ENCODE assay signal across 9 cellular contexts in the genomic region with DNA sequence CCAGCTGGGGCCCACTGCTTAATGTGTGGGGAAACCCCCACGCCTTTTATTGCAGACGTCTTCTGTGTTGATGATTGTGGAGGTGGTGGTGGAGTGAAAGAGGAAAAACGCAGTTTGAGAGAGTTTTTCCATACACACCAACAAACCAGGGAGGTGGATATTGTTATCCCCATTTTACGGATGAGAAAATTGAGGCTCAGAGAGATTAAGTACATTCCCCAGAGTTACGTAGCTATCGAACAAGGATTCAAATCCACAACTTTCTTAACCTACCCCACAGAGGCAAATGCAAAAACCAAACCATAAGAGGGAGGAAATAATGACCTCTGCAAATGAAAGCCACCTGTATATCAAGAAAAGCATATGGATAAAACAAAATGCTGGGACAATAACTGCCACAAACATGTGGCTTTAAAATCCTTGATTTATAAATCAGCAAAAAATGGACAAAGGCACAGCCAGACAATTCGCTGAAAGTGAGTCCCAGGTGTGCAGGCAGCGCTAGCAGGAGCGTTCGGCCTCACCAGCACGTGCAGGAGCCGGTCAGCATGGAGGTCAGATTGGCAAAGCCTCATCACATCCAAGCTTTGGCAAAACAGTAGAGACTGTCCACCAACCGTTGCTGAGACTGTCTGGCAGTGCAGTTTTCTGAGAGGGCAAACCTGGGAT. TPM values are rescaled to one million over a fixed set of nuclear protein-coding genes. Genes with fewer than 3 reads are reported as not detected.
DNase-seq lines count a peak whose midpoint lies in the region; ATAC-seq and TF ChIP-seq lines count a peak whose summit lies in the region.
"Had no signal": no experiment of that assay in that cellular context is flagged by ENCODE, and none has a peak within 500 bp of the region (broad histone marks: within the 10 kb centered on the region; RNA-seq: fewer than 3 reads in every experiment).

No MANE protein-coding gene starts in this region.

- intact Hi-C loops in activated B cell treated with CpG ODN at 0.5 μM for 24 hours (cut with micrococcal nuclease): loop anchor here (1.0 to 10.0 kb wide), 3 partner anchors 70 to 1058 kb away; no protein-coding TSS in a partner anchor

- DNase-seq in activated CD4-positive, alpha-beta T cell treated with anti-CD3 and anti-CD28 coated beads, Interleukin-2, amount 10 ng/mL, durations not matched to agents 7 days and 5 days: no peak
- no peak for DNase-seq in activated CD4-positive, alpha-beta T cell treated with anti-CD3 and anti-CD28 coated beads for 1 hour
- DNase-seq in activated B cell treated with CpG ODN at 0.5 μM for 24 hours (no peak), hepatocyte (ENCODE audit: low spot score) (no peak), cerebellum (ENCODE audit: low spot score) (no peak), A172 (ENCODE audit: low spot score) (no peak), GF-D8 (lab: John Stamatoyannopoulos, UW) (no peak)
- DNase-seq in stimulated activated naive B cell treated with anti-CD40 and anti-IgM and Interleukin-4, amounts not matched to agents 10 μg/mL and 1 μg/mL and 100 μg/mL, for 72 hours: no peak

- peak overlapping the region; percentile 13 for H3K27ac ChIP-seq in hepatocyte

- H3K4me3 Mint-ChIP-seq in activated CD4-positive, alpha-beta T cell treated with anti-CD3 and anti-CD28 coated beads, Interleukin-2, amount 10 ng/mL, durations not matched to agents 7 days and 5 days: peak overlapping the region; percentile 10
- peak overlapping the region; percentile 75 for H3K4me3 Mint-ChIP-seq in activated B cell treated with CpG ODN at 0.5 μM for 24 hours
- H3K4me3 Mint-ChIP-seq in stimulated activated naive B cell treated with anti-CD40 and anti-IgM and Interleukin-4, amounts not matched to agents 10 μg/mL and 1 μg/mL and 100 μg/mL, for 72 hours: peak overlapping the region; percentile 66 to 76

- no peaks in the 10 kb centered on the region for H3K9me2 ChIP-seq in hepatocyte (replicated peaks; ENCODE audit: insufficient read depth)

- CTCF ChIA-PET in activated CD4-positive, alpha-beta T cell treated with anti-CD3 and anti-CD28 coated beads, Interleukin-2, amount 10 ng/mL, durations not matched to agents 7 days and 5 days (lab: Charles Lee): interaction anchor here (0.6 to 1.7 kb wide), 4 partner anchors 9 to 336 kb away, joined by 3 to 5 read pairs (median 4); no protein-coding TSS in a partner anchor
- CTCF ChIA-PET in activated B cell treated with CpG ODN at 0.5 μM for 24 hours (lab: Charles Lee): interaction anchor here (1.2 to 1.4 kb wide), 4 partner anchors 21 to 142 kb away, joined by 4 to 5 read pairs (median 4); no protein-coding TSS in a partner anchor

- no peaks in the 10 kb centered on the region for H3K27me3 ChIP-seq in hepatocyte

- ATAC-seq in activated B cell treated with CpG ODN at 0.5 μM for 24 hours (ENCODE audit: low read depth): no peak
- no peak for ATAC-seq in stimulated activated naive B cell treated with anti-CD40 and anti-IgM and Interleukin-4, amounts not matched to agents 10 μg/mL and 1 μg/mL and 100 μg/mL, for 72 hours (replicated peaks)

- H3K9me3 ChIP-seq in hepatocyte (ENCODE audit: low read depth): no peaks in the 10 kb centered on the region

- peak overlapping the region; percentile 60 for H3K4me2 ChIP-seq in hepatocyte

- TF ChIP-seq CTCF in activated B cell treated with CpG ODN at 0.5 μM for 24 hours (IDR thresholded peaks at IDR 0.05) (no peak), hepatocyte (IDR thresholded peaks at IDR 0.05; ENCODE audit: poor library complexity) (no peak)

- no peaks in the 10 kb centered on the region for H4K20me1 ChIP-seq in hepatocyte (ENCODE audit: insufficient read depth, poor library complexity, severe bottlenecking)

- no peaks in the 10 kb centered on the region for H3K36me3 Mint-ChIP-seq in activated CD4-positive, alpha-beta T cell treated with anti-CD3 and anti-CD28 coated beads, Interleukin-2, amount 10 ng/mL, durations not matched to agents 7 days and 5 days (ENCODE audit: low read depth)
- H3K36me3 Mint-ChIP-seq in activated B cell treated with CpG ODN at 0.5 μM for 24 hours (ENCODE audit: low read depth): no peaks in the 10 kb centered on the region
- no peaks in the 10 kb centered on the region for H3K36me3 Mint-ChIP-seq in stimulated activated naive B cell treated with anti-CD40 and anti-IgM and Interleukin-4, amounts not matched to agents 10 μg/mL and 1 μg/mL and 100 μg/mL, for 72 hours

- H3K79me2 ChIP-seq in hepatocyte: no peaks in the 10 kb centered on the region

- peak overlapping the region; percentile 85 for H3K27ac Mint-ChIP-seq in activated CD4-positive, alpha-beta T cell treated with anti-CD3 and anti-CD28 coated beads, Interleukin-2, amount 10 ng/mL, durations not matched to agents 7 days and 5 days
- H3K27ac Mint-ChIP-seq in activated B cell treated with CpG ODN at 0.5 μM for 24 hours: peak overlapping the region; percentile 93
- peak overlapping the region; percentile 92 for H3K27ac Mint-ChIP-seq in stimulated activated naive B cell treated with anti-CD40 and anti-IgM and Interleukin-4, amounts not matched to agents 10 μg/mL and 1 μg/mL and 100 μg/mL, for 72 hours

- H2AFZ ChIP-seq in hepatocyte: peak overlapping the region; percentile 57

- POLR2A ChIA-PET in activated CD4-positive, alpha-beta T cell treated with anti-CD3 and anti-CD28 coated beads, Interleukin-2, amount 10 ng/mL, durations not matched to agents 7 days and 5 days (lab: Charles Lee): no interaction called here
- POLR2A ChIA-PET in activated B cell treated with CpG ODN at 0.5 μM for 24 hours (lab: Charles Lee): interaction anchor here (0.8 kb wide), 1 partner anchor 128 kb away, joined by 3 read pairs; no protein-coding TSS in a partner anchor

- H3K27me3 Mint-ChIP-seq in activated CD4-positive, alpha-beta T cell treated with anti-CD3 and anti-CD28 coated beads, Interleukin-2, amount 10 ng/mL, durations not matched to agents 7 days and 5 days: no peaks in the 10 kb centered on the region
- H3K27me3 Mint-ChIP-seq in activated B cell treated with CpG ODN at 0.5 μM for 24 hours: peaks cover 2% of the 10 kb centered on the region
- H3K27me3 Mint-ChIP-seq in stimulated activated naive B cell treated with anti-CD40 and anti-IgM and Interleukin-4, amounts not matched to agents 10 μg/mL and 1 μg/mL and 100 μg/mL, for 72 hours: no peaks in the 10 kb centered on the region

- no peaks in the 10 kb centered on the region for H3K36me3 ChIP-seq in hepatocyte (replicated peaks; ENCODE audit: insufficient read depth, low read depth)

- peaks cover 33% of the 10 kb centered on the region for H3K4me1 ChIP-seq in hepatocyte (ENCODE audit: insufficient read depth)

- no peak overlapping the region for H3K4me3 ChIP-seq in hepatocyte

- 87% methylated on average over 13 of the region's 13 CpGs for WGBS in hepatocyte (ENCODE audit: low lambda C conversion rate, missing lambda C conversion rate)

- peaks cover 24% of the 10 kb centered on the region for H3K4me1 Mint-ChIP-seq in activated CD4-positive, alpha-beta T cell treated with anti-CD3 and anti-CD28 coated beads, Interleukin-2, amount 10 ng/mL, durations not matched to agents 7 days and 5 days
- peaks cover 27% of the 10 kb centered on the region for H3K4me1 Mint-ChIP-seq in activated B cell treated with CpG ODN at 0.5 μM for 24 hours
- peaks cover 19 to 25% of the 10 kb centered on the region in 2 donors for H3K4me1 Mint-ChIP-seq in stimulated activated naive B cell treated with anti-CD40 and anti-IgM and Interleukin-4, amounts not matched to agents 10 μg/mL and 1 μg/mL and 100 μg/mL, for 72 hours

- H3K9me3 Mint-ChIP-seq in activated CD4-positive, alpha-beta T cell treated with anti-CD3 and anti-CD28 coated beads, Interleukin-2, amount 10 ng/mL, durations not matched to agents 7 days and 5 days: no peaks in the 10 kb centered on the region
- H3K9me3 Mint-ChIP-seq in activated B cell treated with CpG ODN at 0.5 μM for 24 hours: no peaks in the 10 kb centered on the region
- no peaks in the 10 kb centered on the region for H3K9me3 Mint-ChIP-seq in stimulated activated naive B cell treated with anti-CD40 and anti-IgM and Interleukin-4, amounts not matched to agents 10 μg/mL and 1 μg/mL and 100 μg/mL, for 72 hours

RNA-seq across cellular contexts. Expression of a gene that starts 12.6 kb away (rescaled TPM):
- not detected for total RNA-seq in activated CD4-positive, alpha-beta T cell treated with anti-CD3 and anti-CD28 coated beads, Interleukin-2, amount 10 ng/mL, durations not matched to agents 7 days and 5 days
- not detected in 2 replicates for total RNA-seq in activated B cell treated with CpG ODN at 0.5 μM for 24 hours
- total RNA-seq in hepatocyte: 56.8 and 58.3 TPM in 2 replicates
- 89.6 and 99.1 TPM in 2 replicates for polyA plus RNA-seq in hepatocyte
- 0.36 TPM for total RNA-seq in cerebellum
- total RNA-seq in A172 (2014; rRNA removed; shearing (Covaris generic)): 1.6 and 4.1 TPM in 2 replicates

RNA-seq across cellular contexts. Expression of a gene that starts 24.2 kb away (rescaled TPM):
- total RNA-seq in activated CD4-positive, alpha-beta T cell treated with anti-CD3 and anti-CD28 coated beads, Interleukin-2, amount 10 ng/mL, durations not matched to agents 7 days and 5 days: 100 to 1,000 TPM; 187 to 196 TPM
- total RNA-seq in activated B cell treated with CpG ODN at 0.5 μM for 24 hours: 114 and 134 TPM in 2 replicates
- 42.7 and 49.0 TPM in 2 replicates for total RNA-seq in hepatocyte
- 64.1 and 81.4 TPM in 2 replicates for polyA plus RNA-seq in hepatocyte
- total RNA-seq in cerebellum: 33.8 TPM
- total RNA-seq in A172 (2014; rRNA removed; shearing (Covaris generic)): 62.0 and 73.3 TPM in 2 replicates

RNA-seq across cellular contexts. Expression of a gene that starts 36.8 kb away (rescaled TPM):
- total RNA-seq in activated CD4-positive, alpha-beta T cell treated with anti-CD3 and anti-CD28 coated beads, Interleukin-2, amount 10 ng/mL, durations not matched to agents 7 days and 5 days: not detected
- total RNA-seq in activated B cell treated with CpG ODN at 0.5 μM for 24 hours: not detected in 2 replicates
- total RNA-seq in hepatocyte: not detected in 2 replicates
- polyA plus RNA-seq in hepatocyte: not detected in 2 replicates
- total RNA-seq in cerebellum: not detected
- total RNA-seq in A172 (2014; rRNA removed; shearing (Covaris generic)): not detected in 2 replicates
- total RNA-seq: pulmonary artery endothelial cell had no signal

Comparison
In these comparisons a context has a peak if more than half of its experiments do, and no peak if none do; other contexts are left out.
1. H3K4me3 Mint-ChIP-seq: peak in every context shown above with its lines; median percentile 75 in activated B cell treated with CpG ODN at 0.5 μM for 24 hours; 71 in stimulated activated naive B cell treated with anti-CD40 and anti-IgM and Interleukin-4, amounts not matched to agents 10 μg/mL and 1 μg/mL and 100 μg/mL, for 72 hours; 10 in activated CD4-positive, alpha-beta T cell treated with anti-CD3 and anti-CD28 coated beads, Interleukin-2, amount 10 ng/mL, durations not matched to agents 7 days and 5 days.
2. RNA of a gene that starts 12.6 kb away (total RNA-seq): 56.8 to 58.3 TPM in hepatocyte; 1.6 to 4.1 TPM in A172, 0.36 TPM in cerebellum (single experiment), not detected in activated CD4-positive, alpha-beta T cell treated with anti-CD3 and anti-CD28 coated beads, Interleukin-2, amount 10 ng/mL, durations not matched to agents 7 days and 5 days and not detected in activated B cell treated with CpG ODN at 0.5 μM for 24 hours; every median in the first group is over 10 times any median in the second.
3. Peak in every context shown above with its lines, with median percentiles within 50 percentile points of each other: H3K27ac Mint-ChIP-seq.